In genomic region chr12:2813214-2813554, GRCh38 we compare ENCODE assay signal across 8 cellular contexts. TPM values are rescaled to one million over a fixed set of nuclear protein-coding genes. Genes with fewer than 3 reads are reported as not detected.
A peak's percentile ranks its signal among the peaks of the same experiment; 100 is the strongest.
DNase-seq lines count a peak whose midpoint lies in the region; ATAC-seq, FAIRE-seq and TF ChIP-seq lines count a peak whose summit lies in the region.

No MANE protein-coding gene starts in this region.

- no peak for FAIRE-seq in GM12878 (lab: Jason Lieb, UNC)

- CTCF ChIA-PET in GM12878 (lab: Yijun Ruan, JAX), result interaction anchor here (0.7 to 3.9 kb wide), 7 partner anchors 14 to 173 kb away, joined by 3 to 25 read pairs (median 6); no protein-coding TSS in a partner anchor

- peaks cover 18% of the 10 kb centered on the region for H3K79me2 ChIP-seq in GM12878 (ENCODE audit: control insufficient read depth, insufficient read depth, low read length)

- H3K4me2 ChIP-seq in GM12878 (ENCODE audit: control insufficient read depth, insufficient read depth), result peak overlapping the region; percentile 80

- 7% methylated on average over 4 of the region's 4 CpGs for WGBS in GM12878 (ENCODE audit: insufficient coverage, insufficient replicate concordance, low lambda C conversion rate, missing lambda C conversion rate)
- WGBS in upper lobe of left lung, 2 donors, result 3 to 6% methylated on average over 4 of the region's 4 CpGs

- H3K9me3 Mint-ChIP-seq in activated T-cell treated with anti-CD3 and anti-CD28 coated beads, Interleukin-2, amount 50 U/mL, for 4 hours, result no peaks in the 10 kb centered on the region

- H3K4me3 ChIP-seq in GM12878 (peak overlapping the region; percentile 89), lower lobe of right lung (peak overlapping the region; percentile 76), upper lobe of left lung (peak overlapping the region; percentile 60 to 72 (median 64))

- POLR2A ChIA-PET in GM12878 (lab: Charles Lee), result interaction anchor here (0.5 to 2.1 kb wide), 4 partner anchors 14 to 54 kb away, joined by 3 to 12 read pairs (median 4); no protein-coding TSS in a partner anchor

- ATAC-seq in activated T-cell treated with anti-CD3 and anti-CD28 coated beads, Interleukin-2, amount 50 U/mL, for 4 hours, result no peak
- ATAC-seq in GM12878, result peak; percentile 26
- ATAC-seq in lower lobe of right lung, result no peak
- peak in 1 of 2 donors; percentile 5 for ATAC-seq in upper lobe of left lung (ENCODE audit: low FRiP score in 2 of 2)

- in situ Hi-C loops in GM12878 (cut with MboI), result no loop called here

- TF ChIP-seq EP300 in GM12878 (IDR thresholded peaks at IDR 0.05; ENCODE audit: borderline replicate concordance in 1 of 2, control insufficient read depth in 1 of 2, low read depth in 2 of 2, low read length in 2 of 2) (no peak), upper lobe of left lung (IDR thresholded peaks at IDR 0.05) (no peak)

- no peaks in the 10 kb centered on the region for H3K4me1 ChIP-seq in GM12878 (ENCODE audit: control insufficient read depth, insufficient read depth, low read length)
- peaks cover 28% of the 10 kb centered on the region for H3K4me1 ChIP-seq in lower lobe of right lung
- H3K4me1 ChIP-seq in upper lobe of left lung, result peaks cover 12 to 17% (median 16%) of the 10 kb centered on the region in 4 donors

- SMC1A ChIA-PET in GM12878 (lab: Charles Lee; ENCODE audit: uncharacterized antibody, unreplicated experiment), result interaction anchor here (0.5 to 2.3 kb wide), 7 partner anchors 15 to 73 kb away, joined by 3 to 10 read pairs (median 3); no protein-coding TSS in a partner anchor

- TF ChIP-seq RAD21 in GM12878 (IDR thresholded peaks at IDR 0.05; ENCODE audit: insufficient read depth, low read depth, low read length), result no peak

- no peaks in the 10 kb centered on the region for H3K9me3 ChIP-seq in GM12878 (replicated peaks; ENCODE audit: control insufficient read depth, insufficient read depth, low read length)
- H3K9me3 ChIP-seq in lower lobe of right lung, result no peaks in the 10 kb centered on the region
- no peaks in the 10 kb centered on the region for H3K9me3 ChIP-seq in upper lobe of left lung

- TF ChIP-seq POLR2A in GM12878 (IDR thresholded peaks at IDR 0.05; ENCODE audit: low read depth, low read length) (no peak), upper lobe of left lung (IDR thresholded peaks at IDR 0.05) (no peak)

- H3K9ac ChIP-seq in GM12878 (ENCODE audit: control insufficient read depth, insufficient read depth, low read length), result peak overlapping the region; percentile 78

- RAD21 ChIA-PET in GM12878 (lab: Charles Lee; ENCODE audit: unreplicated experiment), result interaction anchor here (1.4 to 1.8 kb wide), 3 partner anchors 17 to 22 kb away, joined by 3 to 13 read pairs (median 4); partner anchors contain the start of gene FKBP4

- H3K4me1 Mint-ChIP-seq in activated T-cell treated with anti-CD3 and anti-CD28 coated beads, Interleukin-2, amount 50 U/mL, for 4 hours (ENCODE audit: low read depth), result peaks cover 28% of the 10 kb centered on the region

- no peaks in the 10 kb centered on the region for H3K27me3 ChIP-seq in GM12878 (replicated peaks in 1 of 2; ENCODE audit: control insufficient read depth in 2 of 2, insufficient read depth in 2 of 2, low read length in 1 of 2)
- no peaks in the 10 kb centered on the region for H3K27me3 ChIP-seq in lower lobe of right lung (ENCODE audit: low read depth)
- no peaks in the 10 kb centered on the region for H3K27me3 ChIP-seq in upper lobe of left lung

- H3K27ac ChIP-seq in GM12878 (ENCODE audit: control insufficient read depth, insufficient read depth) (peak overlapping the region; percentile 84), lower lobe of right lung (peak overlapping the region; percentile 93), upper lobe of left lung (peak overlapping the region; percentile 88 to 96 (median 91))

- H3K4me3 Mint-ChIP-seq in activated T-cell treated with anti-CD3 and anti-CD28 coated beads, Interleukin-2, amount 50 U/mL, for 4 hours, result peak overlapping the region; percentile 100

- intact Hi-C loops in GM12878 (cut with micrococcal nuclease; ENCODE audit: unreplicated experiment) (loop anchor here (2.0 kb wide), 1 partner anchor 64 kb away; the partner anchor contains the start of genes FOXM1 and RHNO1), lower lobe of right lung (cut with DNase I) (no loop called here)

- peaks cover 10% of the 10 kb centered on the region for H3K36me3 Mint-ChIP-seq in activated T-cell treated with anti-CD3 and anti-CD28 coated beads, Interleukin-2, amount 50 U/mL, for 4 hours (ENCODE audit: insufficient read depth)

- no peak for TF ChIP-seq CTCF in GM12878 (IDR thresholded peaks at IDR 0.05 in 2 of 3, conservative IDR thresholded peaks at IDR 0.05 in 1 of 3; ENCODE audit: control insufficient read depth in 2 of 3, extremely low read depth in 1 of 3, insufficient read depth in 1 of 3, low read depth in 3 of 3, low read length in 3 of 3)
- no peak for TF ChIP-seq CTCF in lower lobe of right lung (IDR thresholded peaks at IDR 0.05)
- TF ChIP-seq CTCF in upper lobe of left lung (IDR thresholded peaks at IDR 0.05), result no peak

- no peaks in the 10 kb centered on the region for H3K27me3 Mint-ChIP-seq in activated T-cell treated with anti-CD3 and anti-CD28 coated beads, Interleukin-2, amount 50 U/mL, for 4 hours (ENCODE audit: low read depth)

- no peaks in the 10 kb centered on the region for H4K20me1 ChIP-seq in GM12878 (ENCODE audit: control insufficient read depth, insufficient read depth)

- H3K36me3 ChIP-seq in GM12878 (ENCODE audit: control insufficient read depth in 2 of 2, insufficient read depth in 2 of 2, low read length in 1 of 2) (peaks cover 0 to 5% of the 10 kb centered on the region in 2 experiments; a peak in 1 of 4 replicates), lower lobe of right lung (peaks cover 21% of the 10 kb centered on the region), upper lobe of left lung (peaks cover 4 to 13% (median 11%) of the 10 kb centered on the region in 4 donors)

- H2AFZ ChIP-seq in GM12878 (ENCODE audit: control insufficient read depth, low read depth, low read length), result peak overlapping the region; percentile 90; the same call in 1 of the 2 replicates

- no TSS peak for BruUV-seq in GM12878 (replicated peaks; lab: Mats Ljungman, UMichigan)

- no peak for DNase-seq in activated T-cell treated with anti-CD3 and anti-CD28 coated beads, Interleukin-2, amount 50 U/mL, for 4 hours
- no peak for DNase-seq in activated T-cell treated with anti-CD3 and anti-CD28 coated beads, Interleukin-2, amount 50 U/mL, for 1 hour
- DNase-seq in GM12878 (ENCODE audit: low read depth, low spot score) (no peak), lower lobe of right lung (no peak), upper lobe of left lung (no peak), anterior cingulate cortex (lab: John Stamatoyannopoulos, UW) (no peak), NCI-H526 (lab: John Stamatoyannopoulos, UW) (no peak), UCSD-AML1 (lab: John Stamatoyannopoulos, UW; ENCODE audit: unreplicated experiment) (no peak)

RNA-seq across cellular contexts. Expression of gene ITFG2, which starts 0.7 kb away (rescaled TPM):
- 10 to 100 TPM; 39.7 to 46.9 (median 45.0) TPM for total RNA-seq in activated T-cell treated with anti-CD3 and anti-CD28 coated beads, Interleukin-2, amount 50 U/mL, for 4 hours
- 120 and 142 TPM in 2 replicates for total RNA-seq in GM12878 (2013; cell fraction: nucleolus; rRNA removed)
- 25.4 and 31.5 TPM in 2 replicates for total RNA-seq in GM12878 (2014; rRNA removed)
- 21.2 and 21.5 TPM in 2 replicates for total RNA-seq in GM12878 (2014; rRNA removed; fragmentation: Illumina TruSeq; extraction: Trizol)
- total RNA-seq in GM12878 (2021), result 20.0 and 24.2 TPM in 2 replicates
- polyA plus RNA-seq in GM12878 (2011; ENCODE audit: low read depth), result 15.9 TPM
- polyA plus RNA-seq in GM12878 (2011; rRNA removed), result 17.0 and 22.2 TPM in 2 replicates
- 26.0 and 27.4 TPM in 2 replicates for polyA plus RNA-seq in GM12878 (2011; cell fraction: cytosol; rRNA removed)
- 46.4 and 65.4 TPM in 2 replicates for polyA plus RNA-seq in GM12878 (2011; cell fraction: nucleus; rRNA removed)
- polyA plus RNA-seq in GM12878 (2012), result 22.0 and 36.7 TPM in 2 replicates
- polyA plus RNA-seq in GM12878 (2014; fragmentation: Illumina TruSeq; extraction: Trizol), result 24.3 and 27.7 TPM in 2 replicates
- polyA plus RNA-seq in GM12878 (2014; fragmentation: Nextera tagmentation; extraction: Ambion mirVana), result 10 to 100 TPM; 23.1 to 28.5 TPM
- polyA plus RNA-seq in GM12878 (2014; rRNA removed), result 22.2 and 30.8 TPM in 2 replicates
- polyA plus RNA-seq in GM12878 (2016; fragmentation: Nextera tagmentation; extraction: Ambion mirVana), result 10 to 100 TPM; 38.0 to 39.5 TPM
- 41.8 and 42.3 TPM in 2 replicates for polyA minus RNA-seq in GM12878 (2011; rRNA and poly(A)+ RNA removed)
- 9.1 and 15.6 TPM in 2 replicates for polyA minus RNA-seq in GM12878 (2011; cell fraction: cytosol; rRNA and poly(A)+ RNA removed)
- 27.6 and 56.8 TPM in 2 replicates for polyA minus RNA-seq in GM12878 (2011; cell fraction: nucleus; rRNA and poly(A)+ RNA removed)
- total RNA-seq in lower lobe of right lung, result 43.8 TPM
- total RNA-seq in upper lobe of left lung, result 100 to 1,000 TPM in 1 of 6 donors, 10 to 100 TPM in 5; 34.0 to 388 (median 41.0) TPM

RNA-seq across cellular contexts. Expression of gene FKBP4, which starts 18.4 kb away (rescaled TPM):
- total RNA-seq in activated T-cell treated with anti-CD3 and anti-CD28 coated beads, Interleukin-2, amount 50 U/mL, for 4 hours, result 100 to 1,000 TPM; 296 to 336 (median 319) TPM
- 53.7 and 58.2 TPM in 2 replicates for total RNA-seq in GM12878 (2013; cell fraction: nucleolus; rRNA removed)
- 40.1 and 43.2 TPM in 2 replicates for total RNA-seq in GM12878 (2014; rRNA removed)
- 44.1 and 45.0 TPM in 2 replicates for total RNA-seq in GM12878 (2014; rRNA removed; fragmentation: Illumina TruSeq; extraction: Trizol)
- total RNA-seq in GM12878 (2021), result 77.0 and 77.7 TPM in 2 replicates
- 19.4 TPM for polyA plus RNA-seq in GM12878 (2011; ENCODE audit: low read depth)
- polyA plus RNA-seq in GM12878 (2011; rRNA removed), result 39.6 and 42.8 TPM in 2 replicates
- polyA plus RNA-seq in GM12878 (2011; cell fraction: cytosol; rRNA removed), result 34.3 and 36.3 TPM in 2 replicates
- polyA plus RNA-seq in GM12878 (2011; cell fraction: nucleus; rRNA removed), result 61.7 and 63.9 TPM in 2 replicates
- polyA plus RNA-seq in GM12878 (2012), result 34.9 and 36.0 TPM in 2 replicates
- 51.5 and 55.8 TPM in 2 replicates for polyA plus RNA-seq in GM12878 (2014; fragmentation: Illumina TruSeq; extraction: Trizol)
- polyA plus RNA-seq in GM12878 (2014; fragmentation: Nextera tagmentation; extraction: Ambion mirVana), result 10 to 100 TPM in 1 of 2 experiments, 1 to 10 TPM in 1; 8.9 to 15.4 TPM
- polyA plus RNA-seq in GM12878 (2014; rRNA removed), result 45.9 and 46.0 TPM in 2 replicates
- polyA plus RNA-seq in GM12878 (2016; fragmentation: Nextera tagmentation; extraction: Ambion mirVana), result 10 to 100 TPM; 89.1 to 90.0 TPM
- 38.4 and 42.1 TPM in 2 replicates for polyA minus RNA-seq in GM12878 (2011; rRNA and poly(A)+ RNA removed)
- 15.1 and 15.5 TPM in 2 replicates for polyA minus RNA-seq in GM12878 (2011; cell fraction: cytosol; rRNA and poly(A)+ RNA removed)
- 28.2 and 51.0 TPM in 2 replicates for polyA minus RNA-seq in GM12878 (2011; cell fraction: nucleus; rRNA and poly(A)+ RNA removed)
- 62.2 TPM for total RNA-seq in lower lobe of right lung
- 10 to 100 TPM; 19.1 to 62.8 (median 29.8) TPM for total RNA-seq in upper lobe of left lung

RNA-seq across cellular contexts. Expression of gene NRIP2, which starts 21.7 kb away (rescaled TPM):
- total RNA-seq in activated T-cell treated with anti-CD3 and anti-CD28 coated beads, Interleukin-2, amount 50 U/mL, for 4 hours, result not detected
- not detected in 2 replicates for total RNA-seq in GM12878 (2013; cell fraction: nucleolus; rRNA removed)
- total RNA-seq in GM12878 (2014; rRNA removed), result not detected in 2 replicates
- not detected in 2 replicates for total RNA-seq in GM12878 (2014; rRNA removed; fragmentation: Illumina TruSeq; extraction: Trizol)
- total RNA-seq in GM12878 (2021), result not detected in 2 replicates
- polyA plus RNA-seq in GM12878 (2011; ENCODE audit: low read depth), result 0.88 TPM
- not detected in 2 replicates for polyA plus RNA-seq in GM12878 (2011; rRNA removed)
- not detected in 2 replicates for polyA plus RNA-seq in GM12878 (2011; cell fraction: cytosol; rRNA removed)
- polyA plus RNA-seq in GM12878 (2011; cell fraction: nucleus; rRNA removed), result not detected in 2 replicates
- 1.0 and 2.0 TPM in 2 replicates for polyA plus RNA-seq in GM12878 (2012)
- not detected in 2 replicates for polyA plus RNA-seq in GM12878 (2014; fragmentation: Illumina TruSeq; extraction: Trizol)
- under 1 TPM in 1 of 2 experiments, not detected in 1; 0.04 TPM for polyA plus RNA-seq in GM12878 (2014; fragmentation: Nextera tagmentation; extraction: Ambion mirVana)
- polyA plus RNA-seq in GM12878 (2014; rRNA removed), result not detected in 2 replicates
- polyA plus RNA-seq in GM12878 (2016; fragmentation: Nextera tagmentation; extraction: Ambion mirVana), result under 1 TPM; 0.42 to 0.83 TPM
- not detected in 2 replicates for polyA minus RNA-seq in GM12878 (2011; rRNA and poly(A)+ RNA removed)
- not detected in 2 replicates for polyA minus RNA-seq in GM12878 (2011; cell fraction: cytosol; rRNA and poly(A)+ RNA removed)
- polyA minus RNA-seq in GM12878 (2011; cell fraction: nucleus; rRNA and poly(A)+ RNA removed), result not detected in 2 replicates
- total RNA-seq in lower lobe of right lung, result 0.77 TPM
- total RNA-seq in upper lobe of left lung, result under 1 TPM in 2 of 6 donors, not detected in 4; 0.23 to 0.74 TPM

RNA-seq across cellular contexts. Expression of gene TEX52, which starts 43.7 kb away (rescaled TPM):
- total RNA-seq in activated T-cell treated with anti-CD3 and anti-CD28 coated beads, Interleukin-2, amount 50 U/mL, for 4 hours, result not detected
- total RNA-seq in GM12878 (2013; cell fraction: nucleolus; rRNA removed), result not detected in 2 replicates
- total RNA-seq in GM12878 (2014; rRNA removed), result not detected in 2 replicates
- not detected in 2 replicates for total RNA-seq in GM12878 (2014; rRNA removed; fragmentation: Illumina TruSeq; extraction: Trizol)
- total RNA-seq in GM12878 (2021), result not detected in 2 replicates
- polyA plus RNA-seq in GM12878 (2011; ENCODE audit: low read depth), result not detected
- not detected in 2 replicates for polyA plus RNA-seq in GM12878 (2011; rRNA removed)
- polyA plus RNA-seq in GM12878 (2011; cell fraction: cytosol; rRNA removed), result not detected in 2 replicates
- polyA plus RNA-seq in GM12878 (2011; cell fraction: nucleus; rRNA removed), result not detected in 2 replicates
- polyA plus RNA-seq in GM12878 (2012), result 0.58 and 0.72 TPM in 2 replicates
- polyA plus RNA-seq in GM12878 (2014; fragmentation: Illumina TruSeq; extraction: Trizol), result not detected in 2 replicates
- polyA plus RNA-seq in GM12878 (2014; fragmentation: Nextera tagmentation; extraction: Ambion mirVana), result not detected
- not detected in 2 replicates for polyA plus RNA-seq in GM12878 (2014; rRNA removed)
- polyA plus RNA-seq in GM12878 (2016; fragmentation: Nextera tagmentation; extraction: Ambion mirVana), result under 1 TPM in 1 of 2 experiments, not detected in 1; 0.23 TPM
- not detected in 2 replicates for polyA minus RNA-seq in GM12878 (2011; rRNA and poly(A)+ RNA removed)
- not detected in 2 replicates for polyA minus RNA-seq in GM12878 (2011; cell fraction: cytosol; rRNA and poly(A)+ RNA removed)
- not detected in 2 replicates for polyA minus RNA-seq in GM12878 (2011; cell fraction: nucleus; rRNA and poly(A)+ RNA removed)
- total RNA-seq in lower lobe of right lung, result not detected
- not detected for total RNA-seq in upper lobe of left lung
